ENCODE assay signal across 8 cellular contexts in genomic region chr1:145917595-145917994, GRCh38. TPM values are rescaled to one million over a fixed set of nuclear protein-coding genes. Genes with fewer than 3 reads are reported as not detected.
DNase-seq lines count a peak whose midpoint lies in the region; ATAC-seq, FAIRE-seq and TF ChIP-seq lines count a peak whose summit lies in the region.

No MANE protein-coding gene starts in this region.

- ATAC-seq in GM18868 (IDR thresholded peaks at IDR 0.05; ENCODE audit: unreplicated experiment) (no peak), body of pancreas (no peak)

- no peaks in the 10 kb centered on the region for H3K9me3 Mint-ChIP-seq in CD8-positive, alpha-beta memory T cell
- no peaks in the 10 kb centered on the region for H3K9me3 Mint-ChIP-seq in osteocyte (ENCODE audit: unreplicated experiment)

- peaks cover 21% of the 10 kb centered on the region for H3K4me1 ChIP-seq in CD8-positive, alpha-beta memory T cell (ENCODE audit: insufficient read depth, low read length)
- peaks cover 26% of the 10 kb centered on the region for H3K4me1 ChIP-seq in OCI-LY3 (ENCODE audit: low read length)
- H3K4me1 ChIP-seq in endothelial cell of umbilical vein (ENCODE audit: control insufficient read depth, extremely low read depth, insufficient read depth, low read length) = peaks cover 16% of the 10 kb centered on the region
- H3K4me1 ChIP-seq in body of pancreas = peaks cover 21% of the 10 kb centered on the region

- H3K4me3 ChIP-seq in CD8-positive, alpha-beta memory T cell (ENCODE audit: low read length) = peak overlapping the region; percentile 85
- H3K4me3 ChIP-seq in OCI-LY3 (ENCODE audit: low read length) = peak overlapping the region; percentile 92
- peak overlapping the region; percentile 45 to 77 (median 62) for H3K4me3 ChIP-seq in endothelial cell of umbilical vein (replicated peaks in 1 of 3; ENCODE audit: insufficient read depth in 1 of 3, low read depth in 1 of 3, low read length in 3 of 3)
- peak overlapping the region in 1 of 2 donors; percentile 98 for H3K4me3 ChIP-seq in body of pancreas

- peaks cover 0 to 59% (median 12%) of the 10 kb centered on the region in 3 donors for H3K36me3 Mint-ChIP-seq in CD8-positive, alpha-beta memory T cell
- peaks cover 26% of the 10 kb centered on the region for H3K36me3 Mint-ChIP-seq in osteocyte (ENCODE audit: unreplicated experiment)

- peak overlapping the region in 7 of 8 donors; percentile 83 to 98 (median 96) for H3K27ac Mint-ChIP-seq in CD8-positive, alpha-beta memory T cell
- peak overlapping the region; percentile 98 for H3K27ac Mint-ChIP-seq in osteocyte (ENCODE audit: unreplicated experiment)

- H3K27me3 Mint-ChIP-seq in CD8-positive, alpha-beta memory T cell = no peaks in the 10 kb centered on the region
- H3K27me3 Mint-ChIP-seq in osteocyte (ENCODE audit: unreplicated experiment) = no peaks in the 10 kb centered on the region

- DNase-seq in CD8-positive, alpha-beta memory T cell = no peak
- DNase-seq in endothelial cell of umbilical vein (ENCODE audit: low read depth, low spot score) = no peak
- no peak for DNase-seq in osteocyte (ENCODE audit: extremely low spot score, unreplicated experiment)
- DNase-seq in SIG-M5 treated with dmso at 0.1 percent for 504 hours (lab: John Stamatoyannopoulos, UW; ENCODE audit: unreplicated experiment) = no peak
- no peak for DNase-seq in DMS53 treated with DMSO at 0.1 percent for 48 hours (lab: John Stamatoyannopoulos, UW; ENCODE audit: unreplicated experiment)
- DNase-seq in body of pancreas = no peak

- CTCF ChIA-PET in CD8-positive, alpha-beta memory T cell (lab: Charles Lee) = interaction anchor here (1.2 to 2.1 kb wide), 4 partner anchors 10 to 72 kb away, joined by 3 to 9 read pairs (median 6); partner anchors contain the start of genes NUDT17 and RBM8A
- CTCF ChIA-PET in endothelial cell of umbilical vein (lab: Charles Lee) = no interaction called here

- 52 to 53% methylated on average over 5 of the region's 5 CpGs for WGBS in body of pancreas, 2 donors

- BruUV-seq in endothelial cell of umbilical vein (replicated peaks; lab: Mats Ljungman, UMichigan) = no TSS peak

- FAIRE-seq in endothelial cell of umbilical vein (lab: Jason Lieb, UNC) = no peak

- H3K36me3 ChIP-seq in CD8-positive, alpha-beta memory T cell (ENCODE audit: insufficient read depth, low read length) = peaks cover 6% of the 10 kb centered on the region
- peaks cover 35% of the 10 kb centered on the region for H3K36me3 ChIP-seq in OCI-LY3 (replicated peaks; ENCODE audit: low read depth, low read length)
- H3K36me3 ChIP-seq in endothelial cell of umbilical vein (ENCODE audit: control insufficient read depth in 2 of 2, extremely low read depth in 1 of 2, insufficient read depth in 2 of 2, low read length in 2 of 2) = peaks cover 2 to 3% of the 10 kb centered on the region in 2 experiments
- H3K36me3 ChIP-seq in body of pancreas (replicated peaks in 1 of 2; ENCODE audit: insufficient read depth in 1 of 2, low read depth in 2 of 2) = no peaks in the 10 kb centered on the region

- H3K27ac ChIP-seq in CD8-positive, alpha-beta memory T cell (ENCODE audit: low read depth, low read length) = peak overlapping the region; percentile 68
- H3K27ac ChIP-seq in OCI-LY3 (ENCODE audit: low read length) (0 out of 2 replicates have a peak overlapping the region, but pooled peaks have one; percentile 81), endothelial cell of umbilical vein (ENCODE audit: insufficient read depth, low read depth, low read length) (no peak overlapping the region), body of pancreas (peak overlapping the region in 2 of 4 donors; percentile 86 to 93)

- no peaks in the 10 kb centered on the region for H3K9me3 ChIP-seq in CD8-positive, alpha-beta memory T cell (ENCODE audit: low read length)
- H3K9me3 ChIP-seq in OCI-LY3 (ENCODE audit: insufficient read depth, low read length) (no peaks in the 10 kb centered on the region), endothelial cell of umbilical vein (replicated peaks; ENCODE audit: control insufficient read depth, insufficient read depth, low read length) (no peaks in the 10 kb centered on the region), body of pancreas (no peaks in the 10 kb centered on the region)

- H2AFZ ChIP-seq in OCI-LY3 (ENCODE audit: low read depth, low read length) (no peak overlapping the region), endothelial cell of umbilical vein (ENCODE audit: low read depth, low read length) (no peak overlapping the region)

- H3K9me1 ChIP-seq in endothelial cell of umbilical vein (replicated peaks; ENCODE audit: control insufficient read depth, extremely low read depth, insufficient read depth, low read length) = no peaks in the 10 kb centered on the region

- no peaks in the 10 kb centered on the region for H3K27me3 ChIP-seq in CD8-positive, alpha-beta memory T cell (ENCODE audit: insufficient read depth, low read length, poor library complexity, severe bottlenecking)
- no peaks in the 10 kb centered on the region for H3K27me3 ChIP-seq in OCI-LY3 (ENCODE audit: low read depth, low read length)
- no peaks in the 10 kb centered on the region for H3K27me3 ChIP-seq in endothelial cell of umbilical vein (ENCODE audit: control insufficient read depth in 2 of 2, insufficient read depth in 2 of 2, low read length in 2 of 2)
- H3K27me3 ChIP-seq in body of pancreas = no peaks in the 10 kb centered on the region

- TF ChIP-seq POLR2A in endothelial cell of umbilical vein (IDR thresholded peaks at IDR 0.05; ENCODE audit: low read depth, low read length) (no peak), body of pancreas (IDR thresholded peaks at IDR 0.05) (no peak)

- H3K79me2 ChIP-seq in OCI-LY3 (ENCODE audit: low read length) (peaks cover 10% of the 10 kb centered on the region), endothelial cell of umbilical vein (ENCODE audit: control insufficient read depth, insufficient read depth, low read length) (peaks cover 7% of the 10 kb centered on the region)

- H4K20me1 ChIP-seq in OCI-LY3 (ENCODE audit: insufficient read depth, low read length) (no peaks in the 10 kb centered on the region), endothelial cell of umbilical vein (replicated peaks; ENCODE audit: control insufficient read depth, extremely low read depth, insufficient read depth, low read length) (no peaks in the 10 kb centered on the region)

- POLR2A ChIA-PET in CD8-positive, alpha-beta memory T cell (lab: Charles Lee) = interaction anchor here (2.0 to 2.5 kb wide), 5 partner anchors 10 to 79 kb away, joined by 8 to 45 read pairs (median 16); partner anchors contain the start of genes ANKRD34A, PIAS3, POLR3GL and RBM8A
- POLR2A ChIA-PET in endothelial cell of umbilical vein (lab: Charles Lee) = interaction anchor here (1.5 kb wide), 1 partner anchor 10 kb away, joined by 3 read pairs; the partner anchor contains the start of gene RBM8A

- no peak for TF ChIP-seq CTCF in OCI-LY3 (IDR thresholded peaks at IDR 0.05; ENCODE audit: low read depth, low read length)
- no peak for TF ChIP-seq CTCF in endothelial cell of umbilical vein (IDR thresholded peaks at IDR 0.05; ENCODE audit: extremely low read depth in 1 of 2, insufficient read depth in 1 of 2, low read depth in 1 of 2, low read length in 2 of 2)
- no peak for TF ChIP-seq CTCF in osteocyte (IDR thresholded peaks at IDR 0.05)
- no peak for TF ChIP-seq CTCF in body of pancreas (IDR thresholded peaks at IDR 0.05)

- H3K4me1 Mint-ChIP-seq in CD8-positive, alpha-beta memory T cell = peaks cover 55 to 69% (median 60%) of the 10 kb centered on the region in 3 donors
- H3K4me1 Mint-ChIP-seq in osteocyte (ENCODE audit: unreplicated experiment) = peaks cover 30% of the 10 kb centered on the region

- H3K4me2 ChIP-seq in OCI-LY3 (ENCODE audit: low read length) (peak overlapping the region; percentile 94), endothelial cell of umbilical vein (ENCODE audit: insufficient read depth, low read length) (peak overlapping the region; percentile 61)

- dilution Hi-C loops in endothelial cell of umbilical vein (cut with MboI; ENCODE audit: extremely low pct_ligation_motif_present, low sequenced_read_pairs) = no loop called here

- intact Hi-C loops in endothelial cell of umbilical vein (cut with micrococcal nuclease) = no loop called here
- intact Hi-C loops in body of pancreas (cut with DNase I) = no loop called here

- H3K4me3 Mint-ChIP-seq in CD8-positive, alpha-beta memory T cell = peak overlapping the region; percentile 90 to 100 (median 97)
- H3K4me3 Mint-ChIP-seq in osteocyte (ENCODE audit: unreplicated experiment) = peak overlapping the region; percentile 90

- peak overlapping the region; percentile 79 for H3K9ac ChIP-seq in OCI-LY3 (ENCODE audit: low read length)
- H3K9ac ChIP-seq in endothelial cell of umbilical vein (replicated peaks; ENCODE audit: extremely low read depth, insufficient read depth, low read length) = peak overlapping the region; percentile 76

RNA-seq across cellular contexts. Expression of gene PEX11B, which starts 0.9 kb away (rescaled TPM):
- 10 to 100 TPM; 42.0 to 43.1 TPM for total RNA-seq in CD8-positive, alpha-beta memory T cell
- 46.9 TPM for polyA plus RNA-seq in CD8-positive, alpha-beta memory T cell
- total RNA-seq in endothelial cell of umbilical vein (29.0 and 30.5 TPM in 2 replicates), osteocyte (29.8 and 36.5 TPM in 2 replicates), body of pancreas (10 to 100 TPM; 10.5 to 11.4 TPM)
- polyA plus RNA-seq in endothelial cell of umbilical vein = 39.7 and 42.5 TPM in 2 replicates
- polyA plus RNA-seq in endothelial cell of umbilical vein (2011; cell fraction: cytosol; rRNA removed) = 32.6 and 33.1 TPM in 2 replicates
- polyA plus RNA-seq in endothelial cell of umbilical vein (2011; cell fraction: nucleus; rRNA removed) = 27.8 and 28.7 TPM in 2 replicates
- polyA plus RNA-seq in endothelial cell of umbilical vein (2012) = 29.5 and 36.6 TPM in 2 replicates
- 48.9 and 62.3 TPM in 2 replicates for polyA minus RNA-seq in endothelial cell of umbilical vein
- polyA minus RNA-seq in endothelial cell of umbilical vein (2011; cell fraction: cytosol; rRNA and poly(A)+ RNA removed) = 11.0 TPM
- 12.6 and 18.4 TPM in 2 replicates for polyA minus RNA-seq in endothelial cell of umbilical vein (2011; cell fraction: nucleus; rRNA and poly(A)+ RNA removed)

RNA-seq across cellular contexts. Expression of gene ITGA10, which starts 7.7 kb away (rescaled TPM):
- 1 to 10 TPM; 2.2 to 3.4 TPM for total RNA-seq in CD8-positive, alpha-beta memory T cell
- polyA plus RNA-seq in CD8-positive, alpha-beta memory T cell = not detected
- total RNA-seq in endothelial cell of umbilical vein (39.8 and 58.6 TPM in 2 replicates), osteocyte (34.4 and 40.3 TPM in 2 replicates), body of pancreas (1 to 10 TPM; 4.0 to 5.7 TPM)
- 16.9 and 20.6 TPM in 2 replicates for polyA plus RNA-seq in endothelial cell of umbilical vein
- polyA plus RNA-seq in endothelial cell of umbilical vein (2011; cell fraction: cytosol; rRNA removed) = 7.7 and 12.9 TPM in 2 replicates
- polyA plus RNA-seq in endothelial cell of umbilical vein (2011; cell fraction: nucleus; rRNA removed) = 117 and 135 TPM in 2 replicates
- polyA plus RNA-seq in endothelial cell of umbilical vein (2012) = 10.1 and 11.1 TPM in 2 replicates
- polyA minus RNA-seq in endothelial cell of umbilical vein = 32.6 and 44.7 TPM in 2 replicates
- polyA minus RNA-seq in endothelial cell of umbilical vein (2011; cell fraction: cytosol; rRNA and poly(A)+ RNA removed) = not detected
- polyA minus RNA-seq in endothelial cell of umbilical vein (2011; cell fraction: nucleus; rRNA and poly(A)+ RNA removed) = 23.9 and 25.9 TPM in 2 replicates

RNA-seq across cellular contexts. Expression of gene RBM8A, which starts 9.7 kb away (rescaled TPM):
- total RNA-seq in CD8-positive, alpha-beta memory T cell = 100 to 1,000 TPM; 387 to 397 TPM
- 192 TPM for polyA plus RNA-seq in CD8-positive, alpha-beta memory T cell
- 194 and 200 TPM in 2 replicates for total RNA-seq in endothelial cell of umbilical vein
- polyA plus RNA-seq in endothelial cell of umbilical vein = 101 and 192 TPM in 2 replicates
- polyA plus RNA-seq in endothelial cell of umbilical vein (2011; cell fraction: cytosol; rRNA removed) = 216 and 336 TPM in 2 replicates
- 97.5 and 169 TPM in 2 replicates for polyA plus RNA-seq in endothelial cell of umbilical vein (2011; cell fraction: nucleus; rRNA removed)
- 204 and 291 TPM in 2 replicates for polyA plus RNA-seq in endothelial cell of umbilical vein (2012)
- 54.6 and 71.6 TPM in 2 replicates for polyA minus RNA-seq in endothelial cell of umbilical vein
- 52.4 TPM for polyA minus RNA-seq in endothelial cell of umbilical vein (2011; cell fraction: cytosol; rRNA and poly(A)+ RNA removed)
- polyA minus RNA-seq in endothelial cell of umbilical vein (2011; cell fraction: nucleus; rRNA and poly(A)+ RNA removed) = 25.6 and 33.6 TPM in 2 replicates
- total RNA-seq in osteocyte = 108 and 114 TPM in 2 replicates
- 10 to 100 TPM; 47.2 to 70.2 TPM for total RNA-seq in body of pancreas

RNA-seq across cellular contexts. Expression of gene ANKRD35, which starts 31.9 kb away (rescaled TPM):
- total RNA-seq in CD8-positive, alpha-beta memory T cell = 1 to 10 TPM in 1 of 2 experiments, under 1 TPM in 1; 0.80 to 1.0 TPM
- 1.3 TPM for polyA plus RNA-seq in CD8-positive, alpha-beta memory T cell
- total RNA-seq in endothelial cell of umbilical vein (0.14 and 0.20 TPM in 2 replicates), osteocyte (not detected in 2 replicates), body of pancreas (1 to 10 TPM in 1 of 2 donors, under 1 TPM in 1; 0.26 to 1.3 TPM)
- polyA plus RNA-seq in endothelial cell of umbilical vein = 0.10 and 0.15 TPM in 2 replicates
- polyA plus RNA-seq in endothelial cell of umbilical vein (2011; cell fraction: cytosol; rRNA removed) = 0.13 TPM in 2 replicates
- polyA plus RNA-seq in endothelial cell of umbilical vein (2011; cell fraction: nucleus; rRNA removed) = 0.21 and 0.45 TPM in 2 replicates
- 0.20 and 0.35 TPM in 2 replicates for polyA plus RNA-seq in endothelial cell of umbilical vein (2012)
- polyA minus RNA-seq in endothelial cell of umbilical vein = 0.19 TPM in 1 of 2 replicates, not detected in the other
- polyA minus RNA-seq in endothelial cell of umbilical vein (2011; cell fraction: cytosol; rRNA and poly(A)+ RNA removed) = not detected
- polyA minus RNA-seq in endothelial cell of umbilical vein (2011; cell fraction: nucleus; rRNA and poly(A)+ RNA removed) = 0.10 TPM in 1 of 2 replicates, not detected in the other

RNA-seq across cellular contexts. Expression of gene LIX1L, which starts 40.2 kb away (rescaled TPM):
- 10 to 100 TPM; 41.8 to 42.6 TPM for total RNA-seq in CD8-positive, alpha-beta memory T cell
- polyA plus RNA-seq in CD8-positive, alpha-beta memory T cell = 33.5 TPM
- 54.9 and 55.6 TPM in 2 replicates for total RNA-seq in endothelial cell of umbilical vein
- polyA plus RNA-seq in endothelial cell of umbilical vein = 48.4 and 56.4 TPM in 2 replicates
- 50.1 and 53.0 TPM in 2 replicates for polyA plus RNA-seq in endothelial cell of umbilical vein (2011; cell fraction: cytosol; rRNA removed)
- 19.2 and 23.4 TPM in 2 replicates for polyA plus RNA-seq in endothelial cell of umbilical vein (2011; cell fraction: nucleus; rRNA removed)
- polyA plus RNA-seq in endothelial cell of umbilical vein (2012) = 17.1 and 20.3 TPM in 2 replicates
- polyA minus RNA-seq in endothelial cell of umbilical vein = 47.6 and 49.9 TPM in 2 replicates
- 21.5 TPM for polyA minus RNA-seq in endothelial cell of umbilical vein (2011; cell fraction: cytosol; rRNA and poly(A)+ RNA removed)
- polyA minus RNA-seq in endothelial cell of umbilical vein (2011; cell fraction: nucleus; rRNA and poly(A)+ RNA removed) = 10.5 and 13.3 TPM in 2 replicates
- total RNA-seq in osteocyte = 52.2 and 54.0 TPM in 2 replicates
- total RNA-seq in body of pancreas = 10 to 100 TPM in 1 of 2 donors, 1 to 10 TPM in 1; 8.3 to 16.5 TPM
